In the genomic region with DNA sequence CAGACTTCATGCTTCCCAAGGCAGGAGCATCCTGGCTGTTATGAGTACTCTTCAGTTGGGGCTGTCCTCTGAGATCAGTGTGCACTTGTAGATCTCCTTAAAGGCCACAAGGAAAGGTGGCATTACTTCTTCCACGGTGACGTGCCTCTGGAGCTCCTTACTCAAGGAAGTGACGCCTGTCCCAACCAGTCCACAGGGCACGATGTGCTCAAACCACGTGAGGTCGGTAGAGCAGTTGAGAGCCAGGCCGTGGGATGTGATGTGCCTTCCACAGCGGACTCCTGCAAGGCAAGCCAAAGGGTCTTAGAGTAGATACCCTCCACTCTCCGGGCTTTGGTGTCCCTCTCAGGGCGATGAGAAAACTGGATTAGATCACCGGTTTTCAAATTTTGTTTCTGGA, we compare ENCODE assay signal across 11 cellular contexts. TPM values are rescaled to one million over a fixed set of nuclear protein-coding genes. Genes with fewer than 3 reads are reported as not detected.
A peak's percentile ranks its signal among the peaks of the same experiment; 100 is the strongest.
DNase-seq lines count a peak whose midpoint lies in the region; ATAC-seq and TF ChIP-seq lines count a peak whose summit lies in the region.
"Had no signal": no experiment of that assay in that cellular context is flagged by ENCODE, and none has a peak within 500 bp of the region (broad histone marks: within the 10 kb centered on the region; RNA-seq: fewer than 3 reads in every experiment).

No MANE protein-coding gene starts in this region.

- H3K27ac ChIP-seq in endodermal cell (ENCODE audit: low read depth, low read length) = no peak overlapping the region

- no peaks in the 10 kb centered on the region for H3K9me3 Mint-ChIP-seq in activated T-cell treated with anti-CD3 and anti-CD28 coated beads, Interleukin-2, amount 50 U/mL, for 72 hours
- peaks cover 19% of the 10 kb centered on the region for H3K9me3 Mint-ChIP-seq in endodermal cell
- peaks cover 3% of the 10 kb centered on the region for H3K9me3 Mint-ChIP-seq in stimulated activated memory B cell treated with anti-CD40 and anti-IgM and Interleukin-4, amounts not matched to agents 10 μg/mL and 1 μg/mL and 100 μg/mL, for 72 hours

- no peaks in the 10 kb centered on the region for H3K4me1 ChIP-seq in endodermal cell (ENCODE audit: control insufficient read depth, insufficient read depth, low read length)

- H3K36me3 ChIP-seq in endodermal cell (ENCODE audit: control insufficient read depth, insufficient read depth, low read length) = no peaks in the 10 kb centered on the region

- H3K36me3 Mint-ChIP-seq in activated T-cell treated with anti-CD3 and anti-CD28 coated beads, Interleukin-2, amount 50 U/mL, for 72 hours (ENCODE audit: insufficient read depth in 2 of 2) = no peaks in the 10 kb centered on the region
- peaks cover 19% of the 10 kb centered on the region for H3K36me3 Mint-ChIP-seq in endodermal cell (ENCODE audit: low read depth)
- H3K36me3 Mint-ChIP-seq in stimulated activated memory B cell treated with anti-CD40 and anti-IgM and Interleukin-4, amounts not matched to agents 10 μg/mL and 1 μg/mL and 100 μg/mL, for 72 hours = peaks cover 17% of the 10 kb centered on the region

- peaks cover 22% of the 10 kb centered on the region for H3K4me1 Mint-ChIP-seq in activated T-cell treated with anti-CD3 and anti-CD28 coated beads, Interleukin-2, amount 50 U/mL, for 72 hours (ENCODE audit: low read depth)
- peaks cover 10% of the 10 kb centered on the region for H3K4me1 Mint-ChIP-seq in endodermal cell
- peaks cover 18% of the 10 kb centered on the region for H3K4me1 Mint-ChIP-seq in stimulated activated memory B cell treated with anti-CD40 and anti-IgM and Interleukin-4, amounts not matched to agents 10 μg/mL and 1 μg/mL and 100 μg/mL, for 72 hours

- no peak for ATAC-seq in activated T-cell treated with anti-CD3 and anti-CD28 coated beads, Interleukin-2, amount 50 U/mL, for 72 hours (replicated peaks in 1 of 2)
- ATAC-seq in stimulated activated memory B cell treated with anti-CD40 and anti-IgM and Interleukin-4, amounts not matched to agents 10 μg/mL and 1 μg/mL and 100 μg/mL, for 72 hours = no peak

- H3K4me3 Mint-ChIP-seq in activated T-cell treated with anti-CD3 and anti-CD28 coated beads, Interleukin-2, amount 50 U/mL, for 72 hours = peak overlapping the region; percentile 86 to 95
- H3K4me3 Mint-ChIP-seq in endodermal cell = peak overlapping the region; percentile 63
- H3K4me3 Mint-ChIP-seq in stimulated activated memory B cell treated with anti-CD40 and anti-IgM and Interleukin-4, amounts not matched to agents 10 μg/mL and 1 μg/mL and 100 μg/mL, for 72 hours = peak overlapping the region; percentile 61

- no peaks in the 10 kb centered on the region for H3K27me3 Mint-ChIP-seq in activated T-cell treated with anti-CD3 and anti-CD28 coated beads, Interleukin-2, amount 50 U/mL, for 72 hours (ENCODE audit: low read depth)
- no peaks in the 10 kb centered on the region for H3K27me3 Mint-ChIP-seq in endodermal cell (ENCODE audit: insufficient read depth)
- no peaks in the 10 kb centered on the region for H3K27me3 Mint-ChIP-seq in stimulated activated memory B cell treated with anti-CD40 and anti-IgM and Interleukin-4, amounts not matched to agents 10 μg/mL and 1 μg/mL and 100 μg/mL, for 72 hours

- 93 to 97% methylated on average over 10 to 11 of the region's 11 CpGs for WGBS in endodermal cell (ENCODE audit: insufficient coverage in 1 of 2, insufficient read length in 1 of 2), 2 experiments

- H3K27ac Mint-ChIP-seq in activated T-cell treated with anti-CD3 and anti-CD28 coated beads, Interleukin-2, amount 50 U/mL, for 72 hours = peak overlapping the region; percentile 41
- H3K27ac Mint-ChIP-seq in endodermal cell = peak overlapping the region; percentile 81
- no peak overlapping the region for H3K27ac Mint-ChIP-seq in stimulated activated memory B cell treated with anti-CD40 and anti-IgM and Interleukin-4, amounts not matched to agents 10 μg/mL and 1 μg/mL and 100 μg/mL, for 72 hours

- peaks cover 13% of the 10 kb centered on the region for H3K9me3 ChIP-seq in endodermal cell (ENCODE audit: control insufficient read depth, low read length)

- no peak for TF ChIP-seq CTCF in endodermal cell (conservative IDR thresholded peaks at IDR 0.05)

- no peak overlapping the region for H3K9ac ChIP-seq in endodermal cell (ENCODE audit: extremely low read depth, low read length, poor library complexity, severe bottlenecking)

- H3K4me3 ChIP-seq in endodermal cell (ENCODE audit: low read length) = no peak overlapping the region

- no peak for DNase-seq in activated T-cell treated with anti-CD3 and anti-CD28 coated beads, Interleukin-2, amount 50 U/mL, for 72 hours
- no peak for DNase-seq in activated T-cell treated with anti-CD3 and anti-CD28 coated beads, Interleukin-2, amount 50 U/mL, for 48 hours
- DNase-seq in RPMI7951 (ENCODE audit: low read depth) (peak; percentile 53), endodermal cell (no peak), hippocampal formation (lab: John Stamatoyannopoulos, UW) (no peak), NCI-H774 (lab: John Stamatoyannopoulos, UW) (no peak)
- DNase-seq in effector CD4-positive, alpha-beta T cell = no peak
- DNase-seq: activated gamma-delta T cell treated with Interleukin-2 at 50 U/mL for 16 hours, erythroblast, NCI-H1694 treated with DMSO at 0.1 percent for 48 hours had no signal

- H3K27me3 ChIP-seq in endodermal cell (ENCODE audit: control insufficient read depth, insufficient read depth, low read length, poor library complexity, severe bottlenecking) = no peaks in the 10 kb centered on the region

RNA-seq across cellular contexts. Expression of a gene that starts 1.4 kb away (rescaled TPM):
- 1 to 10 TPM; 4.3 to 5.1 TPM for total RNA-seq in activated T-cell treated with anti-CD3 and anti-CD28 coated beads, Interleukin-2, amount 50 U/mL, for 72 hours
- total RNA-seq in RPMI7951 (2014; rRNA removed; shearing (Covaris generic)) = 5.0 and 5.4 TPM in 2 replicates
- 1 to 10 TPM; 6.7 to 9.4 TPM for total RNA-seq in endodermal cell
- polyA plus RNA-seq in endodermal cell (2013, experiment 1 of 2) = 5.6 TPM
- polyA plus RNA-seq in endodermal cell (2013, experiment 2 of 2) = 4.8 TPM

RNA-seq across cellular contexts. Expression of a gene that starts 24.7 kb away (rescaled TPM):
- not detected for total RNA-seq in activated T-cell treated with anti-CD3 and anti-CD28 coated beads, Interleukin-2, amount 50 U/mL, for 72 hours
- 1.3 and 1.9 TPM in 2 replicates for total RNA-seq in RPMI7951 (2014; rRNA removed; shearing (Covaris generic))
- 1 to 10 TPM; 3.6 to 9.0 TPM for total RNA-seq in endodermal cell
- polyA plus RNA-seq in endodermal cell (2013, experiment 1 of 2) = 1.0 TPM
- 1.1 TPM for polyA plus RNA-seq in endodermal cell (2013, experiment 2 of 2)
